29 cellular contexts compared by ENCODE assay signal in the genomic region with DNA sequence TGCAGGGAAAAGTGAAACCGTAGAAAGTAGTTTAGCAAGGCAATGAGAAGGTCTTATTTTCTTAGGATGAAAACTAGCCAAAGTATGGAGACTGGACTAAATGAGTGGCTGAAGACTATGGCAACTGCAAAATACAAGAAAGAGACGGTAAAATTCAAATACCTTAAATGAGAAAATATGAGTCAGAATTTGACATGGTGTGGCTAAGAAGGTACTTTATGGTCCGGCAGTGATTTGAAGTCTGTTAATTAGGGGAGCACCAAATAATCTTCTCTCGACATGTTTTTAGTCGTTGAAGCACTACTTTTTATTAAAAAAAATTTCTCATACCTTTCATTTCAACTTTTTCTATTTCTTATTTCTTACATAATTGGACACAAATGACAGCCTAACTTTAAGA.
"Had no signal": no experiment of that assay in that cellular context is flagged by ENCODE, and none has a peak within 500 bp of the region (broad histone marks: within the 10 kb centered on the region; RNA-seq: fewer than 3 reads in every experiment).

No MANE protein-coding gene starts in this region.

- H3K36me3 ChIP-seq: colonic mucosa, esophagus muscularis mucosa, esophagus squamous epithelium, gastrocnemius medialis, gastroesophageal sphincter, heart left ventricle, heart right ventricle had no signal

- H3K27ac ChIP-seq: colonic mucosa, coronary artery, dorsolateral prefrontal cortex, epithelial cell of prostate, esophagus muscularis mucosa, esophagus squamous epithelium, foreskin keratinocyte, gastrocnemius medialis, gastroesophageal sphincter, heart left ventricle, heart right ventricle had no signal

- H3K27ac Mint-ChIP-seq: dendritic cell treated with granulocyte-macrophage colony-stimulating factor and Interleukin-4, amounts not matched to agents 40 ng/mL and 50 ng/mL, for 4 days; effector memory CD8-positive, alpha-beta T cell; endodermal cell had no signal

- FAIRE-seq: colon, endometrium, endothelial cell of umbilical vein, frontal cortex had no signal

- H3K4me3 Mint-ChIP-seq: dendritic cell treated with granulocyte-macrophage colony-stimulating factor and Interleukin-4, amounts not matched to agents 40 ng/mL and 50 ng/mL, for 4 days; effector memory CD8-positive, alpha-beta T cell; endodermal cell had no signal

- H3K9me3 Mint-ChIP-seq: dendritic cell treated with granulocyte-macrophage colony-stimulating factor and Interleukin-4, amounts not matched to agents 40 ng/mL and 50 ng/mL, for 4 days; effector memory CD8-positive, alpha-beta T cell; endodermal cell had no signal

- DNase-seq: colonic mucosa; cortex of kidney; dermis blood vessel endothelial cell; dorsolateral prefrontal cortex; effector CD4-positive, alpha-beta T cell; effector CD8-positive, alpha-beta T cell; effector memory CD4-positive, alpha-beta T cell; effector memory CD8-positive, alpha-beta T cell; endodermal cell; erythroblast; esophagus squamous epithelium; foreskin fibroblast; foreskin keratinocyte; foreskin melanocyte; gastrocnemius medialis; glutamatergic neuron; head of caudate nucleus; heart left ventricle; heart right ventricle had no signal

- H3K27me3 ChIP-seq: colonic mucosa, dorsolateral prefrontal cortex, esophagus muscularis mucosa, esophagus squamous epithelium, gastrocnemius medialis, gastroesophageal sphincter, heart left ventricle, heart right ventricle had no signal

- H3K9me3 ChIP-seq: colonic mucosa, esophagus muscularis mucosa, esophagus squamous epithelium, gastrocnemius medialis, gastroesophageal sphincter, heart left ventricle, heart right ventricle had no signal

- H3K27me3 Mint-ChIP-seq: dendritic cell treated with granulocyte-macrophage colony-stimulating factor and Interleukin-4, amounts not matched to agents 40 ng/mL and 50 ng/mL, for 4 days; effector memory CD8-positive, alpha-beta T cell had no signal

- H3K4me1 ChIP-seq: colonic mucosa, esophagus muscularis mucosa, esophagus squamous epithelium, foreskin keratinocyte, gastrocnemius medialis, gastroesophageal sphincter, heart left ventricle, heart right ventricle had no signal

- H3K4me3 ChIP-seq: colonic mucosa, coronary artery, dorsolateral prefrontal cortex, esophagus muscularis mucosa, esophagus squamous epithelium, gastrocnemius medialis, gastroesophageal sphincter, heart left ventricle, heart right ventricle had no signal

- ATAC-seq: effector memory CD8-positive, alpha-beta T cell; esophagus mucosa; foreskin keratinocyte; gastrocnemius medialis; gastroesophageal sphincter; heart left ventricle; heart right ventricle had no signal
